ENCODE assay signal across 15 cellular contexts in the genomic region with DNA sequence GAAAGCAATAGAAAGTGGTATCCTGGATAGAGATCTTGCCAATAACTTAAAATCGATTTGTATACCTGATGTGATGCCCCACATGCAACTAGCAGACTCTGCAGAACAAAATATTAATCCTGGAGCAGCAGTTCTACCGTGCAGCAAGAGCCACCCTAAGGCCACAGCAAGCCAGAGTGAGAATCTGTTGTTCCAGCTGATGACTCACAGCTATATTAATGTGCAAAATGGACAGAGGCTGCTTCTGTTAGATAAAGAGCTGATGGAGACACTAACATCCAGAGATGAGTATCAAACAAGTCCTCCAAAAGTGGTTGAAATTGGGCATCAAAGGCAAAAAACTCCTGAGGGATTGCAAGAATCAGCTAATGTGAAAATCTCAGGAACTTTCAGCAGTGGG.
DNase-seq lines count a peak whose midpoint lies in the region; ATAC-seq, FAIRE-seq and TF ChIP-seq lines count a peak whose summit lies in the region.
"Had no signal": no experiment of that assay in that cellular context is flagged by ENCODE, and none has a peak within 500 bp of the region (broad histone marks: within the 10 kb centered on the region; RNA-seq: fewer than 3 reads in every experiment).

No MANE protein-coding gene starts in this region.

- no peaks in the 10 kb centered on the region for H3K27me3 Mint-ChIP-seq in astrocyte (ENCODE audit: low read depth, unreplicated experiment)
- no peaks in the 10 kb centered on the region for H3K27me3 Mint-ChIP-seq in activated naive CD8-positive, alpha-beta T cell treated with anti-CD3 and anti-CD28 coated beads for 36 hours
- H3K27me3 Mint-ChIP-seq: type B pancreatic cell had no signal

- H3K4me2 ChIP-seq in astrocyte (ENCODE audit: low read length) = no peak overlapping the region

- H3K27ac ChIP-seq in astrocyte (ENCODE audit: low read depth, low read length) = no peak overlapping the region
- peak overlapping the region; percentile 63 for H3K27ac ChIP-seq in temporal lobe (ENCODE audit: low read depth, low read length)

- H3K36me3 ChIP-seq in astrocyte (ENCODE audit: insufficient read depth, low read length) = peaks cover 59% of the 10 kb centered on the region

- H3K4me3 Mint-ChIP-seq in astrocyte (ENCODE audit: unreplicated experiment) = no peak overlapping the region
- no peak overlapping the region for H3K4me3 Mint-ChIP-seq in activated naive CD8-positive, alpha-beta T cell treated with anti-CD3 and anti-CD28 coated beads for 36 hours
- H3K4me3 Mint-ChIP-seq: type B pancreatic cell had no signal

- peaks cover 26% of the 10 kb centered on the region for H4K20me1 ChIP-seq in astrocyte (ENCODE audit: insufficient read depth, low read length)

- no peaks in the 10 kb centered on the region for H3K9me3 ChIP-seq in astrocyte (ENCODE audit: insufficient read depth, low read depth, low read length)
- H3K9me3 ChIP-seq: esophagus squamous epithelium had no signal

- TF ChIP-seq CTCF in astrocyte (IDR thresholded peaks at IDR 0.05; ENCODE audit: insufficient read depth, low read depth, low read length) = no peak

- no peaks in the 10 kb centered on the region for H3K9me3 Mint-ChIP-seq in activated naive CD4-positive, alpha-beta T cell treated with anti-CD3 and anti-CD28 coated beads, Interleukin-2, amount 50 U/mL, for 72 hours
- no peaks in the 10 kb centered on the region for H3K9me3 Mint-ChIP-seq in astrocyte (ENCODE audit: unreplicated experiment)
- H3K9me3 Mint-ChIP-seq in activated naive CD8-positive, alpha-beta T cell treated with anti-CD3 and anti-CD28 coated beads for 36 hours = no peaks in the 10 kb centered on the region
- H3K9me3 Mint-ChIP-seq: type B pancreatic cell had no signal

- peak overlapping the region; percentile 30 to 69 for H3K27ac Mint-ChIP-seq in activated naive CD4-positive, alpha-beta T cell treated with anti-CD3 and anti-CD28 coated beads, Interleukin-2, amount 50 U/mL, for 72 hours
- H3K27ac Mint-ChIP-seq in astrocyte (ENCODE audit: unreplicated experiment) = peak overlapping the region; percentile 50
- H3K27ac Mint-ChIP-seq in activated naive CD8-positive, alpha-beta T cell treated with anti-CD3 and anti-CD28 coated beads for 36 hours = no peak overlapping the region
- H3K27ac Mint-ChIP-seq: type B pancreatic cell had no signal

- H3K27me3 ChIP-seq in astrocyte (ENCODE audit: insufficient read depth, low read length) = no peaks in the 10 kb centered on the region
- H3K27me3 ChIP-seq: esophagus squamous epithelium had no signal

- no peak for DNase-seq in activated naive CD4-positive, alpha-beta T cell treated with anti-CD3 and anti-CD28 coated beads, Interleukin-2, amount 50 U/mL, for 72 hours (ENCODE audit: low spot score in 2 of 2)
- DNase-seq in activated naive CD4-positive, alpha-beta T cell treated with Interleukin-2 at 50 U/mL for 16 hours = no peak
- DNase-seq in astrocyte (ENCODE audit: low read depth) (peak; percentile 16), globus pallidus (ENCODE audit: low spot score) (peak; percentile 71), NCI-H2029 treated with DMSO at 0.1 percent for 48 hours (lab: John Stamatoyannopoulos, UW) (no peak), DMS53 treated with DMSO at 0.1 percent for 48 hours (lab: John Stamatoyannopoulos, UW; ENCODE audit: unreplicated experiment) (no peak)
- DNase-seq in activated naive CD8-positive, alpha-beta T cell treated with anti-CD3 and anti-CD28 coated beads for 36 hours = no peak
- DNase-seq: activated CD4-positive, CD25-positive, alpha-beta regulatory T cell treated with anti-CD3 and anti-CD28 coated beads, Interleukin-2, amount 50 U/mL, for 72 hours; esophagus squamous epithelium; NCI-H510A; SW 1271 had no signal

- no peak overlapping the region for H3K9ac ChIP-seq in astrocyte (ENCODE audit: low read length)

- ATAC-seq in activated naive CD4-positive, alpha-beta T cell treated with anti-CD3 and anti-CD28 coated beads, Interleukin-2, amount 50 U/mL, for 72 hours = no peak
- ATAC-seq: Panc1 had no signal

- H3K4me1 Mint-ChIP-seq in astrocyte (ENCODE audit: low read depth, unreplicated experiment) = peaks cover 38% of the 10 kb centered on the region
- H3K4me1 Mint-ChIP-seq in activated naive CD8-positive, alpha-beta T cell treated with anti-CD3 and anti-CD28 coated beads for 36 hours = peaks cover 6% of the 10 kb centered on the region

- H2AFZ ChIP-seq in astrocyte (ENCODE audit: low read depth, low read length) = no peak overlapping the region

- peaks cover 7% of the 10 kb centered on the region for H3K79me2 ChIP-seq in astrocyte (ENCODE audit: insufficient read depth, low read length)

- H3K36me3 Mint-ChIP-seq in activated naive CD4-positive, alpha-beta T cell treated with anti-CD3 and anti-CD28 coated beads, Interleukin-2, amount 50 U/mL, for 72 hours = peaks cover 9 to 25% of the 10 kb centered on the region in 2 donors
- peaks cover 21% of the 10 kb centered on the region for H3K36me3 Mint-ChIP-seq in astrocyte (ENCODE audit: low read depth, unreplicated experiment)
- peaks cover 15% of the 10 kb centered on the region for H3K36me3 Mint-ChIP-seq in activated naive CD8-positive, alpha-beta T cell treated with anti-CD3 and anti-CD28 coated beads for 36 hours

- FAIRE-seq in astrocyte (lab: Jason Lieb, UNC) = no peak
- FAIRE-seq: HTR-8/SVneo had no signal

- no peaks in the 10 kb centered on the region for H3K4me1 ChIP-seq in astrocyte (ENCODE audit: insufficient read depth, low read length)
- H3K4me1 ChIP-seq: esophagus squamous epithelium had no signal

- no peak overlapping the region for H3K4me3 ChIP-seq in astrocyte (ENCODE audit: insufficient read depth, low read depth, low read length)
- H3K4me3 ChIP-seq: esophagus squamous epithelium had no signal

Comparison
In these comparisons a context has a peak if more than half of its experiments do, and no peak if none do; other contexts are left out.
1. DNase-seq: peak in astrocyte (single experiment) and globus pallidus (single experiment); none in activated naive CD4-positive, alpha-beta T cell treated with anti-CD3 and anti-CD28 coated beads, Interleukin-2, amount 50 U/mL, for 72 hours (0 of 2), activated naive CD4-positive, alpha-beta T cell treated with Interleukin-2 at 50 U/mL for 16 hours (single experiment), NCI-H2029 treated with DMSO at 0.1 percent for 48 hours (single experiment), DMS53 treated with DMSO at 0.1 percent for 48 hours (single experiment) and activated naive CD8-positive, alpha-beta T cell treated with anti-CD3 and anti-CD28 coated beads for 36 hours (single experiment).